In the genomic region with DNA sequence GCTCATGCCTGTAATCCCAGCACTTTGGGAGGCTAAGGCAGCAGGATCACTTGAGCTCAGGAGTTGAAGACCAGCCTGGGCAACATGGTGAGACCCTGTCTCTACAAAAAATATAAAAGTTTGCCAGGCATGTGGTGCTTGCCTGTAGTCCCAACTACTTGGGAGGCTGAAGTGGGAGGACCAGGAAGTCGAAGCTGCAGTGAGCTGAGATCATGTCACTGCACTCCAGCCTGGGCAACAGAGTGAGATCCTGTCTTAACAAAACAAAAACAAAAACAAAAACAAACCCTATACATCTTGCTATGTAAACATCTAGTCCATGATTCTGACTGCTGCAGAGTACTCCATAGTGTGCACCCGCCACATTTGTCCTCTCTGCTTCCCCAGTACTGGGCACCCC, we compare ENCODE assay signal across 16 cellular contexts. TPM values are rescaled to one million over a fixed set of nuclear protein-coding genes. Genes with fewer than 3 reads are reported as not detected.
A peak's percentile ranks its signal among the peaks of the same experiment; 100 is the strongest.
DNase-seq lines count a peak whose midpoint lies in the region; ATAC-seq and TF ChIP-seq lines count a peak whose summit lies in the region.
"Had no signal": no experiment of that assay in that cellular context is flagged by ENCODE, and none has a peak within 500 bp of the region (broad histone marks: within the 10 kb centered on the region; RNA-seq: fewer than 3 reads in every experiment).

No MANE protein-coding gene starts in this region.

- POLR2A ChIA-PET in CD8-positive, alpha-beta memory T cell (lab: Charles Lee): interaction anchor here (0.7 kb wide), 1 partner anchor 16 kb away, joined by 8 read pairs; no protein-coding TSS in a partner anchor

- H3K18ac ChIP-seq in trophoblast cell (ENCODE audit: low read length): no peak overlapping the region

- peaks cover 2% of the 10 kb centered on the region for H3K79me1 ChIP-seq in trophoblast cell (ENCODE audit: low read length)

- H3K27ac ChIP-seq in HUES48 (ENCODE audit: low read depth, low read length) (peak overlapping the region; percentile 80), mammary epithelial cell (ENCODE audit: insufficient read depth, low read depth, low read length) (peak overlapping the region; percentile 85), trophoblast cell (ENCODE audit: low read depth, low read length) (no peak overlapping the region), tibial artery (no peak overlapping the region)
- H3K27ac ChIP-seq in CD8-positive, alpha-beta memory T cell (ENCODE audit: low read depth, low read length): no peak overlapping the region
- H3K27ac ChIP-seq: colonic mucosa, thoracic aorta had no signal

- ATAC-seq in GM19035 (IDR thresholded peaks at IDR 0.05; ENCODE audit: unreplicated experiment): no peak
- ATAC-seq: activated CD4-positive, alpha-beta T cell treated with anti-CD3 and anti-CD28 coated beads for 36 hours; activated CD8-positive, alpha-beta memory T cell treated with anti-CD3 and anti-CD28 coated beads, Interleukin-2, amount 10 ng/mL, durations not matched to agents 7 days and 5 days; activated T-helper 17 cell treated with anti-CD3 and anti-CD28 coated beads, Interleukin-2, amount 50 U/mL, for 72 hours; stimulated activated effector memory CD8-positive, alpha-beta T cell treated with anti-CD3 and anti-CD28 coated beads, Interleukin-12 subunit alpha, Interleukin-12 subunit beta, amount 100 ng/mL, for 72 hours had no signal

- in situ Hi-C loops in mammary epithelial cell (cut with MboI; ENCODE audit: low sequenced_read_pairs in 2 of 2): no loop called here

- peak overlapping the region; percentile 77 for H3K27ac Mint-ChIP-seq in Calu3 (ENCODE audit: unreplicated experiment)
- H3K27ac Mint-ChIP-seq in CD8-positive, alpha-beta memory T cell: no peak overlapping the region
- H3K27ac Mint-ChIP-seq: activated CD4-positive, alpha-beta T cell treated with anti-CD3 and anti-CD28 coated beads for 36 hours; activated CD8-positive, alpha-beta memory T cell treated with anti-CD3 and anti-CD28 coated beads, Interleukin-2, amount 10 ng/mL, durations not matched to agents 7 days and 5 days; activated naive CD8-positive, alpha-beta T cell treated with anti-CD3 and anti-CD28 coated beads, Interleukin-2, amount 10 ng/mL, durations not matched to agents 7 days and 5 days; activated T-helper 17 cell treated with anti-CD3 and anti-CD28 coated beads, Interleukin-2, amount 50 U/mL, for 72 hours; stimulated activated effector memory CD8-positive, alpha-beta T cell treated with anti-CD3 and anti-CD28 coated beads, Interleukin-12 subunit alpha, Interleukin-12 subunit beta, amount 100 ng/mL, for 72 hours had no signal

- H3K4me1 Mint-ChIP-seq in Calu3 (ENCODE audit: low read depth, unreplicated experiment): peaks cover 54% of the 10 kb centered on the region
- H3K4me1 Mint-ChIP-seq in CD8-positive, alpha-beta memory T cell: no peaks in the 10 kb centered on the region
- H3K4me1 Mint-ChIP-seq: activated CD4-positive, alpha-beta T cell treated with anti-CD3 and anti-CD28 coated beads for 36 hours; activated CD8-positive, alpha-beta memory T cell treated with anti-CD3 and anti-CD28 coated beads, Interleukin-2, amount 10 ng/mL, durations not matched to agents 7 days and 5 days; activated naive CD8-positive, alpha-beta T cell treated with anti-CD3 and anti-CD28 coated beads, Interleukin-2, amount 10 ng/mL, durations not matched to agents 7 days and 5 days; activated T-helper 17 cell treated with anti-CD3 and anti-CD28 coated beads, Interleukin-2, amount 50 U/mL, for 72 hours; stimulated activated effector memory CD8-positive, alpha-beta T cell treated with anti-CD3 and anti-CD28 coated beads, Interleukin-12 subunit alpha, Interleukin-12 subunit beta, amount 100 ng/mL, for 72 hours had no signal

- H3K4me1 ChIP-seq in HUES48 (ENCODE audit: control insufficient read depth, insufficient read depth, low read length) (peaks cover 33% of the 10 kb centered on the region), mammary epithelial cell (ENCODE audit: insufficient read depth, low read length) (peaks cover 49% of the 10 kb centered on the region), trophoblast cell (ENCODE audit: control insufficient read depth in 1 of 2, insufficient read depth in 2 of 2, low read length in 2 of 2) (peaks cover 15 to 16% of the 10 kb centered on the region in 2 experiments), tibial artery (peaks cover 0 to 4% (median 0%) of the 10 kb centered on the region in 4 donors)
- H3K4me1 ChIP-seq in CD8-positive, alpha-beta memory T cell (ENCODE audit: insufficient read depth, low read length): no peaks in the 10 kb centered on the region
- H3K4me1 ChIP-seq: colonic mucosa had no signal

- H3K27me3 ChIP-seq in HUES48 (ENCODE audit: control insufficient read depth, insufficient read depth, low read length): no peaks in the 10 kb centered on the region
- no peaks in the 10 kb centered on the region for H3K27me3 ChIP-seq in mammary epithelial cell (ENCODE audit: insufficient read depth, low read length)
- H3K27me3 ChIP-seq in trophoblast cell (ENCODE audit: insufficient read depth, low read length): no peaks in the 10 kb centered on the region
- no peaks in the 10 kb centered on the region for H3K27me3 ChIP-seq in tibial artery
- H3K27me3 ChIP-seq in CD8-positive, alpha-beta memory T cell (ENCODE audit: insufficient read depth, low read length, poor library complexity, severe bottlenecking): no peaks in the 10 kb centered on the region
- H3K27me3 ChIP-seq: colonic mucosa had no signal

- H3K9me3 ChIP-seq in HUES48 (ENCODE audit: control insufficient read depth, insufficient read depth, low read length): no peaks in the 10 kb centered on the region
- H3K9me3 ChIP-seq in mammary epithelial cell (replicated peaks; ENCODE audit: insufficient read depth, low read length): no peaks in the 10 kb centered on the region
- no peaks in the 10 kb centered on the region for H3K9me3 ChIP-seq in trophoblast cell (ENCODE audit: insufficient read depth, low read depth, low read length)
- no peaks in the 10 kb centered on the region for H3K9me3 ChIP-seq in tibial artery
- H3K9me3 ChIP-seq in CD8-positive, alpha-beta memory T cell (ENCODE audit: low read length): no peaks in the 10 kb centered on the region
- H3K9me3 ChIP-seq: colonic mucosa, thoracic aorta had no signal

- no peak overlapping the region for H3K4me3 Mint-ChIP-seq in Calu3 (ENCODE audit: low read depth, unreplicated experiment)
- no peak overlapping the region for H3K4me3 Mint-ChIP-seq in CD8-positive, alpha-beta memory T cell
- H3K4me3 Mint-ChIP-seq: activated CD4-positive, alpha-beta T cell treated with anti-CD3 and anti-CD28 coated beads for 36 hours; activated CD8-positive, alpha-beta memory T cell treated with anti-CD3 and anti-CD28 coated beads, Interleukin-2, amount 10 ng/mL, durations not matched to agents 7 days and 5 days; activated naive CD8-positive, alpha-beta T cell treated with anti-CD3 and anti-CD28 coated beads, Interleukin-2, amount 10 ng/mL, durations not matched to agents 7 days and 5 days; activated T-helper 17 cell treated with anti-CD3 and anti-CD28 coated beads, Interleukin-2, amount 50 U/mL, for 72 hours; stimulated activated effector memory CD8-positive, alpha-beta T cell treated with anti-CD3 and anti-CD28 coated beads, Interleukin-12 subunit alpha, Interleukin-12 subunit beta, amount 100 ng/mL, for 72 hours had no signal

- BruUV-seq in Calu3 (replicated peaks; lab: Mats Ljungman, UMichigan): no TSS peak
- no TSS peak for BruUV-seq in mammary epithelial cell (replicated peaks; lab: Mats Ljungman, UMichigan)

- no peak overlapping the region for H2BK12ac ChIP-seq in trophoblast cell (ENCODE audit: low read length)

- peaks cover 4% of the 10 kb centered on the region for H3K36me3 Mint-ChIP-seq in Calu3 (ENCODE audit: insufficient read depth, unreplicated experiment)
- H3K36me3 Mint-ChIP-seq in CD8-positive, alpha-beta memory T cell: peaks cover 0 to 1% (median 0%) of the 10 kb centered on the region in 3 donors
- H3K36me3 Mint-ChIP-seq: activated CD8-positive, alpha-beta memory T cell treated with anti-CD3 and anti-CD28 coated beads, Interleukin-2, amount 10 ng/mL, durations not matched to agents 7 days and 5 days; activated naive CD8-positive, alpha-beta T cell treated with anti-CD3 and anti-CD28 coated beads, Interleukin-2, amount 10 ng/mL, durations not matched to agents 7 days and 5 days; stimulated activated effector memory CD8-positive, alpha-beta T cell treated with anti-CD3 and anti-CD28 coated beads, Interleukin-12 subunit alpha, Interleukin-12 subunit beta, amount 100 ng/mL, for 72 hours had no signal

- TF ChIP-seq CTCF in Calu3 (IDR thresholded peaks at IDR 0.05; ENCODE audit: unreplicated experiment): no peak
- no peak for TF ChIP-seq CTCF in mammary epithelial cell (conservative IDR thresholded peaks at IDR 0.05 in 1 of 2, IDR thresholded peaks at IDR 0.05 in 1 of 2; ENCODE audit: extremely low read depth in 1 of 2, insufficient read depth in 1 of 2, low read depth in 1 of 2, low read length in 2 of 2)
- TF ChIP-seq CTCF in tibial artery (IDR thresholded peaks at IDR 0.05): no peak

- H4K8ac ChIP-seq in trophoblast cell (ENCODE audit: low read depth, low read length): no peak overlapping the region

- H3K23ac ChIP-seq in trophoblast cell (ENCODE audit: low read length): no peak overlapping the region

- no peak overlapping the region for H4K12ac ChIP-seq in trophoblast cell (ENCODE audit: low read depth, low read length)

- no peaks in the 10 kb centered on the region for H3K27me3 Mint-ChIP-seq in Calu3 (ENCODE audit: unreplicated experiment)
- H3K27me3 Mint-ChIP-seq in CD8-positive, alpha-beta memory T cell: peaks cover 0 to 8% of the 10 kb centered on the region in 2 donors
- H3K27me3 Mint-ChIP-seq: activated CD4-positive, alpha-beta T cell treated with anti-CD3 and anti-CD28 coated beads for 36 hours; activated naive CD8-positive, alpha-beta T cell treated with anti-CD3 and anti-CD28 coated beads, Interleukin-2, amount 10 ng/mL, durations not matched to agents 7 days and 5 days; activated T-helper 17 cell treated with anti-CD3 and anti-CD28 coated beads, Interleukin-2, amount 50 U/mL, for 72 hours had no signal

- intact Hi-C loops in Calu3 (cut with micrococcal nuclease; ENCODE audit: unreplicated experiment) (loop anchor here (2.0 to 5.0 kb wide), 2 partner anchors 19 to 42 kb away; a partner anchor contains a TSS), mammary epithelial cell (cut with micrococcal nuclease) (loop anchor here (1.0 kb wide), 1 partner anchor 19 kb away; a partner anchor contains a TSS), tibial artery (cut with DNase I; ENCODE audit: low total_unique reads) (no loop called here)

- CTCF ChIA-PET in Calu3 (lab: Charles Lee): interaction anchor here (0.6 to 2.5 kb wide), 9 partner anchors 9 to 350 kb away, joined by 3 to 18 read pairs (median 3); a partner anchor contains a TSS
- CTCF ChIA-PET in mammary epithelial cell (lab: Charles Lee; ENCODE audit: low non-redundant PET): no interaction called here
- CTCF ChIA-PET in CD8-positive, alpha-beta memory T cell (lab: Charles Lee): no interaction called here

- H3K4me2 ChIP-seq in mammary epithelial cell (ENCODE audit: insufficient read depth, low read depth, low read length) (peak overlapping the region; percentile 78), trophoblast cell (ENCODE audit: low read length) (no peak overlapping the region)

- H3K14ac ChIP-seq in trophoblast cell (ENCODE audit: low read length): no peak overlapping the region

- H4K20me1 ChIP-seq in mammary epithelial cell (ENCODE audit: insufficient read depth, low read length): no peaks in the 10 kb centered on the region

- peak overlapping the region; percentile 39 for H4K91ac ChIP-seq in trophoblast cell (ENCODE audit: low read depth, low read length)

- 100% methylated on average over 2 of the region's 2 CpGs for WGBS in mammary epithelial cell (ENCODE audit: low coverage, missing lambda C conversion rate)
- no CpG with 5 or more reads among the region's 2 CpGs for WGBS in trophoblast cell (ENCODE audit: extremely low coverage, insufficient coverage, insufficient read length)

- H2AFZ ChIP-seq in mammary epithelial cell (ENCODE audit: low read depth, low read length) (no peak overlapping the region), trophoblast cell (ENCODE audit: insufficient read depth, low read length, poor library complexity) (no peak overlapping the region)

- H3K4ac ChIP-seq in trophoblast cell (ENCODE audit: low read depth, low read length): no peak overlapping the region

- no peaks in the 10 kb centered on the region for H3K9me3 Mint-ChIP-seq in Calu3 (ENCODE audit: low read depth, unreplicated experiment)
- H3K9me3 Mint-ChIP-seq in CD8-positive, alpha-beta memory T cell: no peaks in the 10 kb centered on the region
- H3K9me3 Mint-ChIP-seq: activated naive CD8-positive, alpha-beta T cell treated with anti-CD3 and anti-CD28 coated beads, Interleukin-2, amount 10 ng/mL, durations not matched to agents 7 days and 5 days; activated T-helper 17 cell treated with anti-CD3 and anti-CD28 coated beads, Interleukin-2, amount 50 U/mL, for 72 hours; stimulated activated effector memory CD8-positive, alpha-beta T cell treated with anti-CD3 and anti-CD28 coated beads, Interleukin-12 subunit alpha, Interleukin-12 subunit beta, amount 100 ng/mL, for 72 hours had no signal

- H2BK5ac ChIP-seq in trophoblast cell (ENCODE audit: low read depth, low read length, poor library complexity): no peak overlapping the region

- H3K36me3 ChIP-seq in HUES48 (ENCODE audit: control insufficient read depth, insufficient read depth, low read length) (no peaks in the 10 kb centered on the region), mammary epithelial cell (ENCODE audit: insufficient read depth, low read length) (no peaks in the 10 kb centered on the region), trophoblast cell (ENCODE audit: control insufficient read depth in 1 of 2, insufficient read depth in 2 of 2, low read length in 2 of 2) (no peaks in the 10 kb centered on the region), tibial artery (no peaks in the 10 kb centered on the region)
- no peaks in the 10 kb centered on the region for H3K36me3 ChIP-seq in CD8-positive, alpha-beta memory T cell (ENCODE audit: insufficient read depth, low read length)
- H3K36me3 ChIP-seq: colonic mucosa, thoracic aorta had no signal

- DNase-seq in Calu3 (no peak), mammary epithelial cell (no peak), trophoblast cell (no peak), tibial artery (no peak)
- DNase-seq in CD8-positive, alpha-beta memory T cell: no peak
- DNase-seq: activated CD4-positive, alpha-beta T cell treated with anti-CD3 and anti-CD28 coated beads for 36 hours; activated CD8-positive, alpha-beta memory T cell treated with anti-CD3 and anti-CD28 coated beads, Interleukin-2, amount 10 ng/mL, durations not matched to agents 7 days and 5 days; activated naive CD8-positive, alpha-beta T cell treated with anti-CD3 and anti-CD28 coated beads, Interleukin-2, amount 10 ng/mL, durations not matched to agents 7 days and 5 days; AML-193; colonic mucosa; NCI-H1417 treated with DMSO at 0.1 percent for 48 hours had no signal

- H3K4me3 ChIP-seq in HUES48 (ENCODE audit: low read depth, low read length): no peak overlapping the region
- H3K4me3 ChIP-seq in mammary epithelial cell (replicated peaks in 1 of 3; ENCODE audit: insufficient read depth in 1 of 3, low read depth in 2 of 3, low read length in 3 of 3): no peak overlapping the region
- no peak overlapping the region for H3K4me3 ChIP-seq in trophoblast cell (ENCODE audit: low read depth, low read length)
- no peak overlapping the region for H3K4me3 ChIP-seq in tibial artery
- H3K4me3 ChIP-seq in CD8-positive, alpha-beta memory T cell (ENCODE audit: low read length): no peak overlapping the region
- H3K4me3 ChIP-seq: colonic mucosa, thoracic aorta had no signal

- no peak overlapping the region for H3K9ac ChIP-seq in HUES48 (ENCODE audit: low read depth, low read length)
- H3K9ac ChIP-seq in mammary epithelial cell (ENCODE audit: insufficient read depth, low read length): no peak overlapping the region
- no peak overlapping the region for H3K9ac ChIP-seq in trophoblast cell (ENCODE audit: low read length)

- no peak overlapping the region for H2AK5ac ChIP-seq in trophoblast cell (ENCODE audit: low read length)

- dilution Hi-C loops in mammary epithelial cell (cut with HindIII; ENCODE audit: low sequenced_read_pairs): no loop called here

- H3K79me2 ChIP-seq in mammary epithelial cell (ENCODE audit: insufficient read depth, low read length): no peaks in the 10 kb centered on the region
- H3K79me2 ChIP-seq in trophoblast cell (ENCODE audit: control insufficient read depth, insufficient read depth, low read length, poor library complexity): no peaks in the 10 kb centered on the region

- no peak overlapping the region for H2BK120ac ChIP-seq in trophoblast cell (ENCODE audit: insufficient read depth, low read length, poor library complexity)

RNA-seq across cellular contexts. Expression of a gene that starts 19.8 kb away (rescaled TPM):
- total RNA-seq in Calu3 (2022): 242 and 260 TPM in 2 replicates
- total RNA-seq in mammary epithelial cell: 100 to 1,000 TPM in 1 of 2 donors, 10 to 100 TPM in 1; 80.7 to 170 TPM
- 135 TPM for polyA plus RNA-seq in mammary epithelial cell
- polyA minus RNA-seq in mammary epithelial cell: 84.7 TPM
- 60.9 and 63.0 TPM in 2 replicates for polyA plus RNA-seq in trophoblast cell (2013)
- 100 to 1,000 TPM; 189 to 210 TPM for total RNA-seq in CD8-positive, alpha-beta memory T cell
- polyA plus RNA-seq in CD8-positive, alpha-beta memory T cell: 232 TPM

Comparison
In these comparisons a context has a peak if more than half of its experiments do, and no peak if none do; other contexts are left out.
1. H3K27ac ChIP-seq: peak in HUES48 (single experiment) and mammary epithelial cell (single experiment); none in trophoblast cell (single experiment), tibial artery (0 of 2) and CD8-positive, alpha-beta memory T cell (single experiment).